ENCODE assay signal across 8 cellular contexts in genomic region chr9:37415011-37415719, GRCh38. TPM values are rescaled to one million over a fixed set of nuclear protein-coding genes. Genes with fewer than 3 reads are reported as not detected.
A peak's percentile ranks its signal among the peaks of the same experiment; 100 is the strongest.
DNase-seq lines count a peak whose midpoint lies in the region; ATAC-seq and TF ChIP-seq lines count a peak whose summit lies in the region.

No MANE protein-coding gene starts in this region.

- no peak overlapping the region for H3K18ac ChIP-seq in mesendoderm (ENCODE audit: low read length)

- H3K4me2 ChIP-seq in mesendoderm (ENCODE audit: low read length), result peak overlapping the region; percentile 6

- H2BK5ac ChIP-seq in mesendoderm (ENCODE audit: low read length), result no peak overlapping the region

- ATAC-seq in GM18873 (IDR thresholded peaks at IDR 0.05; ENCODE audit: low FRiP score, unreplicated experiment), result no peak

- no peaks in the 10 kb centered on the region for H3K9me3 ChIP-seq in CD4-positive, alpha-beta memory T cell (ENCODE audit: control insufficient read depth in 1 of 2, low read length in 2 of 2)

- no peak overlapping the region for H3K27ac ChIP-seq in CD4-positive, alpha-beta memory T cell (ENCODE audit: low read depth, low read length)
- no peak overlapping the region for H3K27ac ChIP-seq in mesendoderm (ENCODE audit: low read depth, low read length)

- no peak overlapping the region for H2BK15ac ChIP-seq in mesendoderm (replicated peaks; ENCODE audit: low read depth)

- H3K23ac ChIP-seq in mesendoderm (ENCODE audit: low read length), result no peak overlapping the region

- no peak overlapping the region for H3K4me3 ChIP-seq in CD4-positive, alpha-beta memory T cell (ENCODE audit: low read length in 2 of 2)
- H3K4me3 ChIP-seq in mesendoderm (ENCODE audit: low read length), result no peak overlapping the region

- H4K8ac ChIP-seq in mesendoderm (ENCODE audit: low read depth, low read length), result no peak overlapping the region

- no peak overlapping the region for H4K5ac ChIP-seq in mesendoderm (ENCODE audit: low read length)

- POLR2A ChIA-PET in CD4-positive, alpha-beta memory T cell (lab: Charles Lee; ENCODE audit: partially characterized antibody), result interaction anchor here (1.0 kb wide), 1 partner anchor 9 kb away, joined by 3 read pairs; no protein-coding TSS in a partner anchor
- POLR2A ChIA-PET in HEK293T (lab: Yijun Ruan, JAX), result no interaction called here
- POLR2A ChIA-PET in activated CD4-positive, alpha-beta memory T cell treated with anti-CD3 and anti-CD28 coated beads, Interleukin-2, amount 10 ng/mL, durations not matched to agents 7 days and 5 days (lab: Charles Lee), result no interaction called here

- H3K9me3 Mint-ChIP-seq in CD4-positive, alpha-beta memory T cell, result no peaks in the 10 kb centered on the region
- H3K9me3 Mint-ChIP-seq in activated CD4-positive, alpha-beta memory T cell treated with anti-CD3 and anti-CD28 coated beads, Interleukin-2, amount 10 ng/mL, durations not matched to agents 7 days and 5 days, result no peaks in the 10 kb centered on the region

- CTCF ChIA-PET in CD4-positive, alpha-beta memory T cell (lab: Charles Lee; ENCODE audit: partially characterized antibody), result interaction anchor here (0.6 to 3.1 kb wide), 21 partner anchors 8 to 419 kb away, joined by 3 to 16 read pairs (median 4); partner anchors contain the start of genes EXOSC3 and TOMM5
- CTCF ChIA-PET in HEK293T (lab: Yijun Ruan, JAX), result interaction anchor here (1.2 kb wide), 1 partner anchor 9 kb away, joined by 5 read pairs; no protein-coding TSS in a partner anchor
- CTCF ChIA-PET in activated CD4-positive, alpha-beta memory T cell treated with anti-CD3 and anti-CD28 coated beads, Interleukin-2, amount 10 ng/mL, durations not matched to agents 7 days and 5 days (lab: Charles Lee), result interaction anchor here (0.7 to 1.6 kb wide), 5 partner anchors 51 to 607 kb away, joined by 3 to 4 read pairs (median 4); partner anchors contain the start of gene TOMM5

- H3K9ac ChIP-seq in mesendoderm (ENCODE audit: low read length), result peak overlapping the region; percentile 31

- no peaks in the 10 kb centered on the region for H3K79me2 ChIP-seq in mesendoderm (ENCODE audit: control insufficient read depth, insufficient read depth, low read length)

- no peaks in the 10 kb centered on the region for H3K36me3 ChIP-seq in CD4-positive, alpha-beta memory T cell (ENCODE audit: insufficient read depth, low read length)
- H3K36me3 ChIP-seq in mesendoderm (ENCODE audit: control insufficient read depth, insufficient read depth, low read length), result no peaks in the 10 kb centered on the region

- intact Hi-C loops in CD4-positive, alpha-beta memory T cell (cut with micrococcal nuclease), result loop anchor here (1.0 to 2.0 kb wide), 2 partner anchors 94 to 179 kb away; no protein-coding TSS in a partner anchor

- peak overlapping the region in 6 of 7 donors; percentile 68 to 90 (median 86) for H3K27ac Mint-ChIP-seq in CD4-positive, alpha-beta memory T cell
- no peak overlapping the region for H3K27ac Mint-ChIP-seq in activated CD4-positive, alpha-beta memory T cell treated with anti-CD3 and anti-CD28 coated beads, Interleukin-2, amount 10 ng/mL, durations not matched to agents 7 days and 5 days

- H3K27me3 Mint-ChIP-seq in CD4-positive, alpha-beta memory T cell, result peaks cover 4 to 5% of the 10 kb centered on the region in 2 donors
- H3K27me3 Mint-ChIP-seq in activated CD4-positive, alpha-beta memory T cell treated with anti-CD3 and anti-CD28 coated beads, Interleukin-2, amount 10 ng/mL, durations not matched to agents 7 days and 5 days, result peaks cover 14% of the 10 kb centered on the region

- peak; percentile 65 to 77 (median 71) for DNase-seq in CD4-positive, alpha-beta memory T cell
- DNase-seq in HEK293T (ENCODE audit: extremely low spot score) (peak; percentile 83), NCI-H446 treated with DMSO at 0.1 percent for 48 hours (lab: John Stamatoyannopoulos, UW) (peak; percentile 44), mesendoderm (peak; percentile 94)
- DNase-seq in activated CD4-positive, alpha-beta memory T cell treated with anti-CD3 and anti-CD28 coated beads, Interleukin-2, amount 10 ng/mL, durations not matched to agents 7 days and 5 days, result peak; percentile 78
- peak; percentile 55 for DNase-seq in effector CD8-positive, alpha-beta T cell (lab: John Stamatoyannopoulos, UW)
- peak; percentile 35 for DNase-seq in stimulated activated CD8-positive, alpha-beta memory T cell treated with anti-CD3 and anti-CD28 coated beads, Interleukin-15, amount 100 ng/mL, for 24 hours (ENCODE audit: low read depth)

- no peak overlapping the region for H2AK5ac ChIP-seq in mesendoderm (ENCODE audit: low read length)

- peak overlapping the region in 4 of 8 donors; percentile 48 to 80 (median 66) for H3K4me3 Mint-ChIP-seq in CD4-positive, alpha-beta memory T cell
- H3K4me3 Mint-ChIP-seq in activated CD4-positive, alpha-beta memory T cell treated with anti-CD3 and anti-CD28 coated beads, Interleukin-2, amount 10 ng/mL, durations not matched to agents 7 days and 5 days, result no peak overlapping the region

- H2BK120ac ChIP-seq in mesendoderm (ENCODE audit: low read depth, low read length), result no peak overlapping the region

- H3K4me1 Mint-ChIP-seq in CD4-positive, alpha-beta memory T cell, result peaks cover 9 to 17% (median 13%) of the 10 kb centered on the region in 4 donors
- H3K4me1 Mint-ChIP-seq in activated CD4-positive, alpha-beta memory T cell treated with anti-CD3 and anti-CD28 coated beads, Interleukin-2, amount 10 ng/mL, durations not matched to agents 7 days and 5 days, result peaks cover 24% of the 10 kb centered on the region

- no peaks in the 10 kb centered on the region for H3K27me3 ChIP-seq in CD4-positive, alpha-beta memory T cell (ENCODE audit: insufficient read depth, low read length)
- H3K27me3 ChIP-seq in mesendoderm (ENCODE audit: insufficient read depth, low read length, poor library complexity), result no peaks in the 10 kb centered on the region

- WGBS in mesendoderm (ENCODE audit: extremely low coverage, insufficient coverage, low lambda C conversion rate), result no CpG with 5 or more reads among the region's 22 CpGs

- H3K4ac ChIP-seq in mesendoderm (ENCODE audit: low read depth, low read length), result no peak overlapping the region

- H3K36me3 Mint-ChIP-seq in CD4-positive, alpha-beta memory T cell, result no peaks in the 10 kb centered on the region
- no peaks in the 10 kb centered on the region for H3K36me3 Mint-ChIP-seq in activated CD4-positive, alpha-beta memory T cell treated with anti-CD3 and anti-CD28 coated beads, Interleukin-2, amount 10 ng/mL, durations not matched to agents 7 days and 5 days (ENCODE audit: low read depth)

- H3K4me1 ChIP-seq in CD4-positive, alpha-beta memory T cell (ENCODE audit: insufficient read depth, low read length), result peaks cover 11% of the 10 kb centered on the region
- H3K4me1 ChIP-seq in mesendoderm (ENCODE audit: control insufficient read depth, low read depth, low read length), result no peaks in the 10 kb centered on the region

- H3K79me1 ChIP-seq in mesendoderm (ENCODE audit: low read length), result no peaks in the 10 kb centered on the region

- peak overlapping the region; percentile 40 for H3K56ac ChIP-seq in mesendoderm (ENCODE audit: low read length)

TF ChIP-seq in HEK293T, 16 proteins besides CTCF, POLR2A, EP300 and RAD21:
- TF ChIP-seq NFRKB (IDR thresholded peaks at IDR 0.05), result no peak
- TF ChIP-seq L3MBTL2 (conservative IDR thresholded peaks at IDR 0.05), result 0 out of 2 replicates have a peak, but pooled peaks have one; percentile 23

RNA-seq across cellular contexts. Expression of gene GRHPR, which starts 7.3 kb away (rescaled TPM):
- total RNA-seq in CD4-positive, alpha-beta memory T cell, result 10 to 100 TPM; 57.2 TPM
- 100 to 1,000 TPM in 1 of 2 donors, 10 to 100 TPM in 1; 69.2 to 106 TPM for polyA plus RNA-seq in CD4-positive, alpha-beta memory T cell
- total RNA-seq in activated CD4-positive, alpha-beta memory T cell treated with anti-CD3 and anti-CD28 coated beads, Interleukin-2, amount 10 ng/mL, durations not matched to agents 7 days and 5 days, result 10 to 100 TPM; 51.2 to 51.5 TPM
- 65.0 TPM for polyA plus RNA-seq in mesendoderm (2013, experiment 1 of 2)
- polyA plus RNA-seq in mesendoderm (2013, experiment 2 of 2), result 67.1 TPM

RNA-seq across cellular contexts. Expression of gene ZBTB5, which starts 50.1 kb away (rescaled TPM):
- 10 to 100 TPM; 16.2 to 16.4 TPM for total RNA-seq in CD4-positive, alpha-beta memory T cell
- polyA plus RNA-seq in CD4-positive, alpha-beta memory T cell, result 1 to 10 TPM in 1 of 2 donors, under 1 TPM in 1; 0.29 to 1.5 TPM
- total RNA-seq in activated CD4-positive, alpha-beta memory T cell treated with anti-CD3 and anti-CD28 coated beads, Interleukin-2, amount 10 ng/mL, durations not matched to agents 7 days and 5 days, result 10 to 100 TPM; 10.5 to 10.6 TPM
- 3.9 TPM for polyA plus RNA-seq in mesendoderm (2013, experiment 1 of 2)
- 3.9 TPM for polyA plus RNA-seq in mesendoderm (2013, experiment 2 of 2)

Comparison
In these comparisons a context has a peak if more than half of its experiments do, and no peak if none do; other contexts are left out.
1. DNase-seq: peak in every context shown above with its lines; median percentile 94 in mesendoderm; 83 in HEK293T; 78 in activated CD4-positive, alpha-beta memory T cell treated with anti-CD3 and anti-CD28 coated beads, Interleukin-2, amount 10 ng/mL, durations not matched to agents 7 days and 5 days; 71 in CD4-positive, alpha-beta memory T cell; 55 in effector CD8-positive, alpha-beta T cell; 44 in NCI-H446 treated with DMSO at 0.1 percent for 48 hours; 35 in stimulated activated CD8-positive, alpha-beta memory T cell treated with anti-CD3 and anti-CD28 coated beads, Interleukin-15, amount 100 ng/mL, for 24 hours.